Comparison of ENCODE assay signal across 9 cellular contexts in genomic region chr10:91598211-91598981, GRCh38. TPM values are rescaled to one million over a fixed set of nuclear protein-coding genes. Genes with fewer than 3 reads are reported as not detected.
A peak's percentile ranks its signal among the peaks of the same experiment; 100 is the strongest.
DNase-seq lines count a peak whose midpoint lies in the region; ATAC-seq and TF ChIP-seq lines count a peak whose summit lies in the region.
"Had no signal": no experiment of that assay in that cellular context is flagged by ENCODE, and none has a peak within 500 bp of the region (broad histone marks: within the 10 kb centered on the region; RNA-seq: fewer than 3 reads in every experiment).

No MANE protein-coding gene starts in this region.

- H3K4me1 Mint-ChIP-seq in osteocyte (ENCODE audit: unreplicated experiment) = peaks cover 59% of the 10 kb centered on the region
- H3K4me1 Mint-ChIP-seq: CD4-positive, alpha-beta memory T cell had no signal

- peak overlapping the region; percentile 85 for H3K27ac ChIP-seq in epithelial cell of prostate

- H3K4me3 Mint-ChIP-seq in osteocyte (ENCODE audit: unreplicated experiment) = no peak overlapping the region
- H3K4me3 Mint-ChIP-seq: CD4-positive, alpha-beta memory T cell had no signal

- DNase-seq in COLO829 (ENCODE audit: low spot score) (peak; percentile 60), RPMI7951 (ENCODE audit: low read depth) (peak; percentile 87), epithelial cell of prostate (ENCODE audit: low read depth, low spot score) (peak; percentile 69), osteocyte (ENCODE audit: extremely low spot score, unreplicated experiment) (no peak), NCI-H524 (lab: John Stamatoyannopoulos, UW) (no peak)
- DNase-seq in stimulated activated CD4-positive, alpha-beta T cell treated with anti-CD3 and anti-CD28 coated beads, Interleukin-2, amount 100 ng/mL, for 48 hours = no peak
- DNase-seq: CD4-positive, alpha-beta memory T cell had no signal

- no peaks in the 10 kb centered on the region for H3K9me3 Mint-ChIP-seq in osteocyte (ENCODE audit: unreplicated experiment)
- H3K9me3 Mint-ChIP-seq: CD4-positive, alpha-beta memory T cell had no signal

- no peaks in the 10 kb centered on the region for H3K27me3 Mint-ChIP-seq in osteocyte (ENCODE audit: unreplicated experiment)

- ATAC-seq in GM21423 (IDR thresholded peaks at IDR 0.05; ENCODE audit: unreplicated experiment) = no peak
- no peak for ATAC-seq in GM18909 (IDR thresholded peaks at IDR 0.05; ENCODE audit: poor library complexity, unreplicated experiment)

- no peak for TF ChIP-seq CTCF in osteocyte (IDR thresholded peaks at IDR 0.05)

- H3K27ac Mint-ChIP-seq in osteocyte (ENCODE audit: unreplicated experiment) = peak overlapping the region; percentile 94
- H3K27ac Mint-ChIP-seq: CD4-positive, alpha-beta memory T cell had no signal

- H3K36me3 Mint-ChIP-seq in osteocyte (ENCODE audit: unreplicated experiment) = no peaks in the 10 kb centered on the region
- H3K36me3 Mint-ChIP-seq: CD4-positive, alpha-beta memory T cell had no signal

RNA-seq across cellular contexts. Expression of gene PPP1R3C, which starts 34.5 kb away (rescaled TPM):
- not detected in 2 replicates for total RNA-seq in RPMI7951 (2014; rRNA removed; shearing (Covaris generic))
- 15.7 and 16.2 TPM in 2 replicates for total RNA-seq in osteocyte
- total RNA-seq: CD4-positive, alpha-beta memory T cell had no signal

Comparison
In these comparisons a context has a peak if more than half of its experiments do, and no peak if none do; other contexts are left out.
1. DNase-seq: peak in COLO829 (single experiment), RPMI7951 (single experiment) and epithelial cell of prostate (single experiment); none in osteocyte (single experiment), stimulated activated CD4-positive, alpha-beta T cell treated with anti-CD3 and anti-CD28 coated beads, Interleukin-2, amount 100 ng/mL, for 48 hours (0 of 2) and NCI-H524 (0 of 2).
2. RNA of gene PPP1R3C, which starts 34.5 kb away (total RNA-seq): 15.7 to 16.2 TPM in osteocyte; not detected in RPMI7951; every median in the first group is over 10 times any median in the second.